In the genomic region with DNA sequence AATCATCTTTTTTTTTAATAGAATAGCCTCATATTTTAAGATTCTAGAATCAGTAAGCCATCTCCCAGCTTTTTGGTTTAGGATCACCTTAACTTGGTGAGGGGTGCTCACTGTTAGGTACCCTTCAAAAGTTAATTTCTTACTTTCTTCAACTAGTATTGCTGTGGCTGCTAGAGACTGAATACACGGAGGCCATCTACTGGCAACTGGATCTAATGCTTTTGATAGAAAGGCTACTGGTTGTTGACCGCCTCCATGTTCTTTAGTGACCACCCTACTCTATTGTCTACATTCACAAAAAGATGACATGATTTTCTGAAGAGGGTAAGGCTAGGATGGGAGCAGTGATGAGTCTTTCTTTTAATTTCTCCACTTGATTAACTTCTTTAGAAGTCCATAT, we compare ENCODE assay signal across 15 cellular contexts. TPM values are rescaled to one million over a fixed set of nuclear protein-coding genes. Genes with fewer than 3 reads are reported as not detected.
A peak's percentile ranks its signal among the peaks of the same experiment; 100 is the strongest.
DNase-seq lines count a peak whose midpoint lies in the region; ATAC-seq and TF ChIP-seq lines count a peak whose summit lies in the region.
"Had no signal": no experiment of that assay in that cellular context is flagged by ENCODE, and none has a peak within 500 bp of the region (broad histone marks: within the 10 kb centered on the region; RNA-seq: fewer than 3 reads in every experiment).

No MANE protein-coding gene starts in this region.

- no peaks in the 10 kb centered on the region for H3K79me2 ChIP-seq in mammary epithelial cell (ENCODE audit: insufficient read depth, low read length)

- no peak for ATAC-seq in esophagus mucosa

- H3K36me3 ChIP-seq in mammary epithelial cell (ENCODE audit: insufficient read depth, low read length), result no peaks in the 10 kb centered on the region

- DNase-seq in NCI-H510A treated with DMSO at 0.1 percent for 48 hours (lab: John Stamatoyannopoulos, UW) (peak; percentile 20), NCI-H510A (lab: John Stamatoyannopoulos, UW) (no peak), mammary epithelial cell (no peak), progenitor cell of endocrine pancreas (ENCODE audit: low spot score, unreplicated experiment) (no peak), foreskin melanocyte (no peak), iPS-NIHi7 (ENCODE audit: extremely low spot score) (no peak)
- DNase-seq: ACHN, hippocampal formation, KBM-7 had no signal

- H3K27ac Mint-ChIP-seq in progenitor cell of endocrine pancreas, result no peak overlapping the region
- H3K27ac Mint-ChIP-seq: T-helper 2 cell treated with Interferon-gamma antibody and Interleukin-4, amounts not matched to agents 5 μg/mL and 100 μg/mL, for 36 hours had no signal

- intact Hi-C loops in mammary epithelial cell (cut with micrococcal nuclease), result no loop called here

- H3K27me3 Mint-ChIP-seq in progenitor cell of endocrine pancreas, result peaks cover 3% of the 10 kb centered on the region

- 54% methylated on average over 2 of the region's 2 CpGs for WGBS in mammary epithelial cell (ENCODE audit: low coverage, missing lambda C conversion rate)

- no peak overlapping the region for H3K9ac ChIP-seq in mammary epithelial cell (ENCODE audit: insufficient read depth, low read length)

- peaks cover 4% of the 10 kb centered on the region for H3K9me3 Mint-ChIP-seq in progenitor cell of endocrine pancreas (ENCODE audit: low read depth)
- H3K9me3 Mint-ChIP-seq: T-helper 2 cell treated with Interferon-gamma antibody and Interleukin-4, amounts not matched to agents 5 μg/mL and 100 μg/mL, for 36 hours had no signal

- H3K4me2 ChIP-seq in mammary epithelial cell (ENCODE audit: insufficient read depth, low read depth, low read length), result no peak overlapping the region

- no peak overlapping the region for H2AFZ ChIP-seq in mammary epithelial cell (ENCODE audit: low read depth, low read length)

- peaks cover 3% of the 10 kb centered on the region for H3K9me3 ChIP-seq in mammary epithelial cell (replicated peaks; ENCODE audit: insufficient read depth, low read length)

- H3K4me1 Mint-ChIP-seq in progenitor cell of endocrine pancreas (ENCODE audit: low read depth), result peaks cover 1% of the 10 kb centered on the region

- no peaks in the 10 kb centered on the region for H3K36me3 Mint-ChIP-seq in progenitor cell of endocrine pancreas (ENCODE audit: insufficient read depth)

- CTCF ChIA-PET in mammary epithelial cell (lab: Charles Lee; ENCODE audit: low non-redundant PET), result interaction anchor here (0.5 kb wide), 1 partner anchor 61 kb away, joined by 4 read pairs; no protein-coding TSS in a partner anchor

- no peaks in the 10 kb centered on the region for H4K20me1 ChIP-seq in mammary epithelial cell (ENCODE audit: insufficient read depth, low read length)

- no TSS peak for BruUV-seq in mammary epithelial cell (replicated peaks; lab: Mats Ljungman, UMichigan)

- in situ Hi-C loops in mammary epithelial cell (cut with MboI; ENCODE audit: low sequenced_read_pairs in 2 of 2), result no loop called here

- peak; percentile 44; the same call in 1 of the 2 replicates for TF ChIP-seq CTCF in LNCAP (IDR thresholded peaks at IDR 0.05)
- peak; percentile 21 to 54 for TF ChIP-seq CTCF in mammary epithelial cell (conservative IDR thresholded peaks at IDR 0.05 in 1 of 2, IDR thresholded peaks at IDR 0.05 in 1 of 2; ENCODE audit: extremely low read depth in 1 of 2, insufficient read depth in 1 of 2, low read depth in 1 of 2, low read length in 2 of 2)
- TF ChIP-seq CTCF in progenitor cell of endocrine pancreas (IDR thresholded peaks at IDR 0.05; ENCODE audit: unreplicated experiment), result peak; percentile 27

- no peaks in the 10 kb centered on the region for H3K27me3 ChIP-seq in mammary epithelial cell (ENCODE audit: insufficient read depth, low read length)

- no peak overlapping the region for H3K27ac ChIP-seq in mammary epithelial cell (ENCODE audit: insufficient read depth, low read depth, low read length)

- no peak overlapping the region for H3K4me3 Mint-ChIP-seq in progenitor cell of endocrine pancreas (ENCODE audit: low read depth)
- H3K4me3 Mint-ChIP-seq: T-helper 2 cell treated with Interferon-gamma antibody and Interleukin-4, amounts not matched to agents 5 μg/mL and 100 μg/mL, for 36 hours had no signal

- no peaks in the 10 kb centered on the region for H3K4me1 ChIP-seq in mammary epithelial cell (ENCODE audit: insufficient read depth, low read length)

- no peak overlapping the region for H3K4me3 ChIP-seq in mammary epithelial cell (replicated peaks in 1 of 3; ENCODE audit: insufficient read depth in 1 of 3, low read depth in 2 of 3, low read length in 3 of 3)

- dilution Hi-C loops in mammary epithelial cell (cut with HindIII; ENCODE audit: low sequenced_read_pairs), result no loop called here

RNA-seq across cellular contexts. Expression of a gene that starts 16.7 kb away (rescaled TPM):
- total RNA-seq in mammary epithelial cell (1 to 10 TPM in 1 of 2 donors, under 1 TPM in 1; 0.17 to 1.1 TPM), progenitor cell of endocrine pancreas (0.67 and 1.6 TPM in 2 replicates), esophagus mucosa (206 TPM)
- polyA plus RNA-seq in mammary epithelial cell, result 0.65 TPM
- not detected for polyA minus RNA-seq in mammary epithelial cell
- total RNA-seq: mononuclear cell, NCI-H460, skeletal muscle tissue had no signal

RNA-seq across cellular contexts. Expression of a gene that starts 40.6 kb away (rescaled TPM):
- total RNA-seq in mammary epithelial cell (under 1 TPM in 1 of 2 donors, not detected in 1; 0.24 TPM), progenitor cell of endocrine pancreas (3.0 and 3.4 TPM in 2 replicates), esophagus mucosa (0.20 TPM)
- polyA plus RNA-seq in mammary epithelial cell, result 0.08 TPM
- polyA minus RNA-seq in mammary epithelial cell, result not detected
- total RNA-seq: NCI-H460, skeletal muscle tissue had no signal

RNA-seq across cellular contexts. Expression of a gene that starts 51.6 kb away (rescaled TPM):
- total RNA-seq in mammary epithelial cell (not detected), progenitor cell of endocrine pancreas (not detected in 2 replicates), esophagus mucosa (not detected)
- polyA plus RNA-seq in mammary epithelial cell, result not detected
- not detected for polyA minus RNA-seq in mammary epithelial cell
- total RNA-seq: mononuclear cell, NCI-H460, skeletal muscle tissue had no signal

Comparison
In these comparisons a context has a peak if more than half of its experiments do, and no peak if none do; other contexts are left out.
1. RNA of a gene that starts 16.7 kb away (total RNA-seq): 206 TPM in esophagus mucosa (single experiment); 0.17 to 1.1 TPM in mammary epithelial cell and 0.67 to 1.6 TPM in progenitor cell of endocrine pancreas; every median in the first group is over 10 times any median in the second.
2. Peak in every context shown above with its lines, with median percentiles within 50 percentile points of each other: CTCF ChIP-seq.